ENCODE assay signal across 22 cellular contexts in the genomic region with DNA sequence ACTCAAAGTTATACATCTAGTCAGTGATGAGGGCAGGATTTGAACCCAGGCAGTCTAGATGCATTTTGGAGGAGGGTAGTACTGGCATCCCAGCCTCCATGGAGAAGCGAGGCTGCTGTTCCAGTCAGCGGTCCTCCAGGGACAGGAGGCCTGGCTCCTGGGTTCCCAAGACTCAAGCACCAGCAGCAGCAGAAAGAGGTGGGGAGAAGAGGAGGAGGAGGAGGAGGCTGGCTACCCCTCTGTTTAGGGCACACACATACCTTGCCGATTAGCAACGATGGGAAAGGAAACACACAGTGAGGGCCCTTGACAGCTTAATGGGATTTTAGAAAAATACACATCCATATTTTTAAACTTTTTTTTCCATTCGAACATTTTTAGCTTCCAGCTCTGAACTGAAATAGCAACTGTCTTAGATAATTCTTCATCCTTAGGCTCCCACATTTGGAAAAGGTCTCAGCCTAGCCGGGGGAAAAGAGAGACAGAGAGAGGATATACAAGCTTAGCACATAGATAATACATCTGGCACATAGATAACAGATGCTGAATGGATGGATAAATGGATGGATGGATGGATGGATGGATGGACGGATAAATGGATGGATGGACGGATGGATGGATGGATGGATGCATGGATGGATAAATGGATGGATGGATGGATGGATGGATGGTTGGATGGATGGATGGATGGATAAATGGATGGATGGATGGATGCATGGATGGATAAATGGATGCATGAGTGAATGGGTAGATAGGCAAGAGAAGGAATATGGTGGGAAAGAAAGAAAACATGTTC.
DNase-seq lines count a peak whose midpoint lies in the region; ATAC-seq, FAIRE-seq and TF ChIP-seq lines count a peak whose summit lies in the region.
"Had no signal": no experiment of that assay in that cellular context is flagged by ENCODE, and none has a peak within 500 bp of the region (broad histone marks: within the 10 kb centered on the region; RNA-seq: fewer than 3 reads in every experiment).

No MANE protein-coding gene starts in this region.

- no peak for DNase-seq in HepG2 (ENCODE audit: low spot score)
- DNase-seq in right lobe of liver: no peak
- DNase-seq in T-cell: no peak
- DNase-seq in neuronal stem cell (ENCODE audit: low spot score): no peak
- DNase-seq in aorta: no peak
- DNase-seq in sigmoid colon: no peak
- DNase-seq: ACHN; BE2C; C1 segment of cervical spinal cord; Caco-2; CD4-positive, alpha-beta T cell; DMS153; DMS79; GDM1; H9; IMR-90 had no signal

- H3K27me3 Mint-ChIP-seq in T-cell: no peaks in the 10 kb centered on the region
- H3K27me3 Mint-ChIP-seq: CD4-positive, alpha-beta T cell had no signal

- BruUV-seq in HepG2 (replicated peaks; lab: Mats Ljungman, UMichigan): no TSS peak

- intact Hi-C loops in HepG2 (cut with micrococcal nuclease; ENCODE audit: unreplicated experiment) (no loop called here), right lobe of liver (cut with DNase I) (no loop called here), aorta (cut with DNase I) (loop anchor here in 1 of 2 donors (5.0 kb wide), 2 partner anchors 82 to 93 kb away; no protein-coding TSS in a partner anchor), sigmoid colon (cut with DNase I) (no loop called here)

- peak overlapping the region; percentile 6 for H3K14ac ChIP-seq in neuronal stem cell (ENCODE audit: low read length)

- in situ Hi-C loops in HepG2 (cut with HindIII; ENCODE audit: extremely low pct_ligation_motif_present, low pct_unique_long_range_greater_than_20kb): no loop called here

- no peak overlapping the region for H4K8ac ChIP-seq in neuronal stem cell (ENCODE audit: low read depth, low read length)

- H3K36me3 Mint-ChIP-seq in T-cell: peaks cover 2% of the 10 kb centered on the region

- CTCF ChIA-PET in HepG2 (lab: Yijun Ruan, JAX; ENCODE audit: low intra/inter-chr PET ratio, low total read pairs): no interaction called here
- CTCF ChIA-PET in T-cell (lab: Charles Lee): no interaction called here

- H3K9me3 Mint-ChIP-seq in T-cell: peaks cover 0 to 7% (median 4%) of the 10 kb centered on the region in 3 donors
- H3K9me3 Mint-ChIP-seq: CD4-positive, alpha-beta T cell had no signal

- H2BK120ac ChIP-seq in neuronal stem cell (ENCODE audit: low read depth, low read length): no peak overlapping the region

- no peak for TF ChIP-seq CTCF in HepG2 (CRISPR knock-in tag; IDR thresholded peaks at IDR 0.05)
- TF ChIP-seq CTCF in right lobe of liver (IDR thresholded peaks at IDR 0.05): no peak
- TF ChIP-seq CTCF in sigmoid colon (IDR thresholded peaks at IDR 0.05): no peak

- TF ChIP-seq RAD21 in HepG2 (CRISPR knock-in tag; IDR thresholded peaks at IDR 0.05): no peak

- H3K27me3 ChIP-seq in HepG2 (ENCODE audit: control insufficient read depth in 1 of 2, insufficient read depth in 2 of 2, low read length in 2 of 2): peaks cover 0 to 10% of the 10 kb centered on the region in 2 experiments; a peak in 3 of 5 replicates
- no peaks in the 10 kb centered on the region for H3K27me3 ChIP-seq in right lobe of liver
- H3K27me3 ChIP-seq in neuronal stem cell (ENCODE audit: control insufficient read depth in 3 of 3, insufficient read depth in 3 of 3, low read depth in 1 of 3, low read length in 3 of 3): no peaks in the 10 kb centered on the region
- H3K27me3 ChIP-seq in aorta (ENCODE audit: control insufficient read depth in 1 of 2, insufficient read depth in 2 of 2, low read length in 1 of 2): no peaks in the 10 kb centered on the region
- H3K27me3 ChIP-seq in sigmoid colon: no peaks in the 10 kb centered on the region
- H3K27me3 ChIP-seq: BE2C had no signal

- H2BK12ac ChIP-seq in neuronal stem cell (ENCODE audit: low read length): no peak overlapping the region

- H3K79me1 ChIP-seq in neuronal stem cell (ENCODE audit: low read depth, low read length): no peaks in the 10 kb centered on the region

- H3K4me3 ChIP-seq in HepG2 (replicated peaks in 1 of 3; ENCODE audit: insufficient read depth in 1 of 3, low read depth in 2 of 3, low read length in 3 of 3): no peak overlapping the region
- H3K4me3 ChIP-seq in right lobe of liver: no peak overlapping the region
- H3K4me3 ChIP-seq in neuronal stem cell (ENCODE audit: low read length in 2 of 2): no peak overlapping the region
- no peak overlapping the region for H3K4me3 ChIP-seq in aorta (ENCODE audit: low read length in 2 of 2)
- H3K4me3 ChIP-seq in sigmoid colon: no peak overlapping the region
- H3K4me3 ChIP-seq: K562 had no signal

- no peaks in the 10 kb centered on the region for H3K36me3 ChIP-seq in HepG2 (replicated peaks in 1 of 2; ENCODE audit: control insufficient read depth in 1 of 2, insufficient read depth in 2 of 2, low read length in 2 of 2)
- no peaks in the 10 kb centered on the region for H3K36me3 ChIP-seq in right lobe of liver
- H3K36me3 ChIP-seq in neuronal stem cell (replicated peaks in 1 of 2; ENCODE audit: control insufficient read depth in 2 of 2, insufficient read depth in 2 of 2, low read length in 2 of 2): no peaks in the 10 kb centered on the region
- no peaks in the 10 kb centered on the region for H3K36me3 ChIP-seq in aorta (ENCODE audit: control insufficient read depth in 1 of 2, insufficient read depth in 2 of 2, low read length in 1 of 2)
- H3K36me3 ChIP-seq in sigmoid colon: no peaks in the 10 kb centered on the region
- H3K36me3 ChIP-seq: BE2C had no signal

- no peak for FAIRE-seq in HepG2 (lab: Jason Lieb, UNC)
- FAIRE-seq: A204.1, GM12892, H1, K562 had no signal

- H3K4me1 ChIP-seq in HepG2 (ENCODE audit: insufficient read depth, low read length) (no peaks in the 10 kb centered on the region), right lobe of liver (no peaks in the 10 kb centered on the region), neuronal stem cell (ENCODE audit: control insufficient read depth in 2 of 2, insufficient read depth in 1 of 2, low read depth in 1 of 2, low read length in 2 of 2) (peaks cover 0 to 2% of the 10 kb centered on the region in 2 donors), aorta (ENCODE audit: control insufficient read depth in 1 of 2, insufficient read depth in 2 of 2, low read length in 2 of 2) (no peaks in the 10 kb centered on the region), sigmoid colon (peaks cover 0 to 9% (median 3%) of the 10 kb centered on the region in 4 donors)
- H3K4me1 ChIP-seq: BE2C, Caco-2 had no signal

- no peaks in the 10 kb centered on the region for H3K9me3 ChIP-seq in HepG2 (ENCODE audit: low read length)
- no peaks in the 10 kb centered on the region for H3K9me3 ChIP-seq in right lobe of liver
- H3K9me3 ChIP-seq in neuronal stem cell (replicated peaks in 1 of 2; ENCODE audit: control insufficient read depth in 2 of 2, insufficient read depth in 1 of 2, low read depth in 1 of 2, low read length in 2 of 2): no peaks in the 10 kb centered on the region
- H3K9me3 ChIP-seq in aorta (ENCODE audit: control insufficient read depth, low read length): no peaks in the 10 kb centered on the region
- H3K9me3 ChIP-seq in sigmoid colon: no peaks in the 10 kb centered on the region
- H3K9me3 ChIP-seq: BE2C, Caco-2 had no signal

- H2AK5ac ChIP-seq in neuronal stem cell (ENCODE audit: low read depth, low read length): no peak overlapping the region

- H2AFZ ChIP-seq in HepG2 (ENCODE audit: low read length) (no peak overlapping the region), neuronal stem cell (ENCODE audit: low read length) (no peak overlapping the region)

- H3K18ac ChIP-seq in neuronal stem cell (ENCODE audit: low read length): no peak overlapping the region

- no peak overlapping the region for H3K23ac ChIP-seq in neuronal stem cell (ENCODE audit: low read depth, low read length, poor library complexity)

- H4K91ac ChIP-seq in neuronal stem cell (ENCODE audit: low read depth, low read length, poor library complexity): no peak overlapping the region

- WGBS in HepG2 (ENCODE audit: low lambda C conversion rate): 9% methylated on average over 8 of the region's 8 CpGs
- WGBS in right lobe of liver (ENCODE audit: insufficient coverage, low coverage, low lambda C conversion rate, missing lambda C conversion rate): 60% methylated on average over 8 of the region's 8 CpGs
- WGBS in neuronal stem cell (ENCODE audit: extremely low coverage in 2 of 2, insufficient read length in 2 of 2, insufficient replicate concordance in 1 of 2), 2 donors: no CpG with 5 or more reads among the region's 8 CpGs
- WGBS in aorta, 2 donors: 29% methylated on average over 8 of the region's 8 CpGs
- WGBS in sigmoid colon, 2 donors: 79 to 91% methylated on average over 8 of the region's 8 CpGs

- H3K4me3 Mint-ChIP-seq in T-cell: no peak overlapping the region
- H3K4me3 Mint-ChIP-seq: CD4-positive, alpha-beta T cell; H9 had no signal

- no peak overlapping the region for H3K4ac ChIP-seq in neuronal stem cell (ENCODE audit: low read length)

- no peak overlapping the region for H2BK15ac ChIP-seq in neuronal stem cell (ENCODE audit: low read length)

- no peaks in the 10 kb centered on the region for H3K79me2 ChIP-seq in HepG2 (ENCODE audit: insufficient read depth, low read length)

- H3K27ac ChIP-seq in HepG2 (ENCODE audit: extremely low read length, insufficient read depth, low read length) (no peak overlapping the region), right lobe of liver (no peak overlapping the region), neuronal stem cell (replicated peaks; ENCODE audit: low read length) (no peak overlapping the region), aorta (ENCODE audit: low read depth in 1 of 2, low read length in 2 of 2) (peak overlapping the region in 1 of 2 donors; percentile 50), sigmoid colon (peak overlapping the region in 1 of 4 donors; percentile 22)
- H3K27ac ChIP-seq: HL-60 had no signal

- H3K9ac ChIP-seq in HepG2 (ENCODE audit: insufficient read depth, low read depth, low read length) (no peak overlapping the region), neuronal stem cell (ENCODE audit: low read depth, low read length, poor library complexity) (no peak overlapping the region)

- ATAC-seq in HepG2 (no peak), right lobe of liver (no peak), T-cell (replicated peaks in 1 of 4) (no peak), aorta (ENCODE audit: low FRiP score) (peak; percentile 55), GM18505 (IDR thresholded peaks at IDR 0.05; ENCODE audit: unreplicated experiment) (no peak)
- ATAC-seq: K562 had no signal

- no peak overlapping the region for H2BK5ac ChIP-seq in neuronal stem cell (ENCODE audit: low read length)

- POLR2A ChIA-PET in HepG2 (lab: Yijun Ruan, JAX) (no interaction called here), T-cell (lab: Charles Lee) (no interaction called here)

- H3K4me2 ChIP-seq in HepG2 (ENCODE audit: low read depth, low read length): no peak overlapping the region
- H3K4me2 ChIP-seq in neuronal stem cell (ENCODE audit: insufficient read depth, low read length, poor library complexity, severe bottlenecking): no peak overlapping the region

- H3K4me1 Mint-ChIP-seq in T-cell: peaks cover 42 to 50% (median 46%) of the 10 kb centered on the region in 3 donors

- H4K20me1 ChIP-seq in HepG2 (ENCODE audit: insufficient read depth, low read length): no peaks in the 10 kb centered on the region

- H3K27ac Mint-ChIP-seq in T-cell: peak overlapping the region; percentile 13 to 32
- H3K27ac Mint-ChIP-seq: H9 had no signal

- no peak for TF ChIP-seq POLR2A in HepG2 (IDR thresholded peaks at IDR 0.05; ENCODE audit: insufficient read depth in 1 of 2, low read depth in 2 of 2, low read length in 2 of 2)
- TF ChIP-seq POLR2A in right lobe of liver (IDR thresholded peaks at IDR 0.05): no peak
- TF ChIP-seq POLR2A in GM18505 (IDR thresholded peaks at IDR 0.05; ENCODE audit: borderline replicate concordance, extremely low read depth, insufficient read depth, insufficient read length): no peak
- no peak for TF ChIP-seq POLR2A in sigmoid colon (IDR thresholded peaks at IDR 0.05)

- TF ChIP-seq EP300 in HepG2 (IDR thresholded peaks at IDR 0.05; ENCODE audit: low read depth in 2 of 2, low read length in 2 of 2) (no peak), HepG2 (CRISPR knock-in tag; IDR thresholded peaks at IDR 0.05; ENCODE audit: borderline replicate concordance) (no peak), sigmoid colon (IDR thresholded peaks at IDR 0.05) (no peak)
